8 cellular contexts compared by ENCODE assay signal in the genomic region with DNA sequence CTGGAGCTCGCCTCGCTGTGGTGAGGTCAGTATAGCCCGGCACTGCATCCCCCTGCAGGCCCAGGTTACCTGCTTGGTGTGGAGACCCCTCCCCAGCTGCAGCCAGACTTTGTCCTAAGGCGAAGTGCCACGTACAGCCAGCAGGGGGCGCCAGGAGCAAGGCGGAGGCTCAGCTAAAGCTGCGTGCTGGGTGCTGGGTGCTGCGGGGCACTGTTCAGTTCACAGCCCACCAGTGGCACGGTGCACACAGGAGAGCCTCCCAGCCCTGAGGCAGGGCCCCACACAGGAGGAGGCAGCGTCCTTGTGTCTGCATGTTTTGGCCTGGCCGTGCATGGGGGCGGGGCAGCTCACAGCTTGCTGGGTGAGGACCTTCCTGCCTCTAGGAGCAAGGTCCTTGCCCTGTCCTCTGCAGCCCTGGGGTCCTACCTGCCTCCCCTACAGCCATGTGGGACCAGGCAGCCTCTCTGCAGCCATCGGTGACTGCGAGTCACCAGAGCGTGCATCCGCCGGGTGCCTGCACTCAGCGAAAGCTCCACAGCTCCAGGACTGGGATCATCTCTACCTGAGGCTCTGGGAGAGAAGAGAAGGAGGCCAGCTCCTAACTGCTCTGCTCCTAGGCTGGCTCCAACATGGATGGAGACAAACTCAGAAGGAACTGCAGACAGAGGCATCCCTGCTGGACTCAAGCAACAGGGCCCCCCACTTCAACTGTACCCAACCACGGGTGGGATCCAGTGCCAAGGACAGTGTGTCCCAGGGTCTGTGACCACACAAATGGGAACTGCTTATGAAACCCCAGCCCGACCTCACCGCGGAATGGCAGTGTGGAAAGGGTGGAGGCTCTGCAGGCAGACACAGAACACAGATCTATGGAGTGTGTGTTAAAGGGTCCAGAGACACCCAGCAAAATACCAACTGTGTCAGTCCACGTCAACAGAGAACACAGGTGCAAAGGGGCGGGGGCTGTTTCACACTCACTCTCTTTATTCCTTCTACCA. TPM values are rescaled to one million over a fixed set of nuclear protein-coding genes. Genes with fewer than 3 reads are reported as not detected.
DNase-seq lines count a peak whose midpoint lies in the region; ATAC-seq and TF ChIP-seq lines count a peak whose summit lies in the region.

No MANE protein-coding gene starts in this region.

- CTCF ChIA-PET in WTC11 (lab: Charles Lee) (interaction anchor here (0.6 to 10.4 kb wide), 41 partner anchors 9 to 532 kb away, joined by 3 to 234 read pairs (median 5); a partner anchor contains a TSS), MCF 10A (lab: Yijun Ruan, JAX) (interaction anchor here (0.6 to 3.8 kb wide), 27 partner anchors 9 to 959 kb away, joined by 3 to 63 read pairs (median 5); a partner anchor contains a TSS)

- intact Hi-C loops in MCF 10A (cut with micrococcal nuclease) = loop anchor here (1.0 to 5.0 kb wide), 3 partner anchors 21 to 73 kb away; no protein-coding TSS in a partner anchor

- H3K27ac Mint-ChIP-seq in WTC11 = peak overlapping the region; percentile 32; the same call in 1 of the 2 replicates
- H3K27ac Mint-ChIP-seq in MCF 10A (ENCODE audit: low read depth, unreplicated experiment) = no peak overlapping the region

- no peaks in the 10 kb centered on the region for H3K9me3 Mint-ChIP-seq in WTC11
- H3K9me3 Mint-ChIP-seq in MCF 10A (ENCODE audit: unreplicated experiment) = no peaks in the 10 kb centered on the region

- DNase-seq in EL = peak; percentile 50
- peak; percentile 87 for DNase-seq in WTC11 (ENCODE audit: low spot score)
- peak; percentile 56 for DNase-seq in MCF 10A (ENCODE audit: unreplicated experiment)
- DNase-seq in kidney tubule cell (ENCODE audit: low spot score) = peak; percentile 63
- DNase-seq in stimulated activated CD8-positive, alpha-beta memory T cell treated with anti-CD3 and anti-CD28 coated beads, Interleukin-12 subunit alpha, Interleukin-12 subunit beta, amount 100 ng/mL, for 1 hour (ENCODE audit: low read depth) = peak; percentile 58
- DNase-seq in OCI-M2 (lab: John Stamatoyannopoulos, UW; ENCODE audit: unreplicated experiment) = no peak
- DNase-seq in NCI-H446 treated with DMSO at 0.1 percent for 48 hours (lab: John Stamatoyannopoulos, UW) = no peak

- peaks cover 34% of the 10 kb centered on the region for H3K4me1 Mint-ChIP-seq in WTC11
- H3K4me1 Mint-ChIP-seq in MCF 10A (ENCODE audit: insufficient read depth, unreplicated experiment) = peaks cover 20% of the 10 kb centered on the region

- no TSS peak for BruUV-seq in MCF 10A (replicated peaks; lab: Mats Ljungman, UMichigan)

- peaks cover 7% of the 10 kb centered on the region; the same call in 1 of the 2 replicates for H3K36me3 Mint-ChIP-seq in WTC11
- H3K36me3 Mint-ChIP-seq in MCF 10A (ENCODE audit: insufficient read depth, unreplicated experiment) = peaks cover 78% of the 10 kb centered on the region

- POLR2A ChIA-PET in WTC11 (lab: Charles Lee) = interaction anchor here (0.6 to 1.9 kb wide), 6 partner anchors 11 to 944 kb away, joined by 3 to 12 read pairs (median 3); a partner anchor contains a TSS
- POLR2A ChIA-PET in MCF 10A (lab: Yijun Ruan, JAX) = interaction anchor here (0.6 to 14.0 kb wide), 13 partner anchors 9 to 85 kb away, joined by 3 to 220 read pairs (median 5); a partner anchor contains a TSS

- TF ChIP-seq CTCF in LNCAP (IDR thresholded peaks at IDR 0.05) (peak; percentile 100), WTC11 (IDR thresholded peaks at IDR 0.05) (peak; percentile 99), MCF 10A (IDR thresholded peaks at IDR 0.05; ENCODE audit: unreplicated experiment) (peak; percentile 90)

- ATAC-seq in WTC11 = peak; percentile 50

- H3K27me3 Mint-ChIP-seq in WTC11 (ENCODE audit: low read depth) (no peaks in the 10 kb centered on the region), MCF 10A (ENCODE audit: insufficient read depth, unreplicated experiment) (no peaks in the 10 kb centered on the region)

- H3K4me3 Mint-ChIP-seq in WTC11 = no peak overlapping the region
- H3K4me3 Mint-ChIP-seq in MCF 10A (ENCODE audit: unreplicated experiment) = peak overlapping the region; percentile 38

TF ChIP-seq in WTC11, 78 proteins besides CTCF, POLR2A, EP300 and RAD21:
- TF ChIP-seq, protein P1, sequence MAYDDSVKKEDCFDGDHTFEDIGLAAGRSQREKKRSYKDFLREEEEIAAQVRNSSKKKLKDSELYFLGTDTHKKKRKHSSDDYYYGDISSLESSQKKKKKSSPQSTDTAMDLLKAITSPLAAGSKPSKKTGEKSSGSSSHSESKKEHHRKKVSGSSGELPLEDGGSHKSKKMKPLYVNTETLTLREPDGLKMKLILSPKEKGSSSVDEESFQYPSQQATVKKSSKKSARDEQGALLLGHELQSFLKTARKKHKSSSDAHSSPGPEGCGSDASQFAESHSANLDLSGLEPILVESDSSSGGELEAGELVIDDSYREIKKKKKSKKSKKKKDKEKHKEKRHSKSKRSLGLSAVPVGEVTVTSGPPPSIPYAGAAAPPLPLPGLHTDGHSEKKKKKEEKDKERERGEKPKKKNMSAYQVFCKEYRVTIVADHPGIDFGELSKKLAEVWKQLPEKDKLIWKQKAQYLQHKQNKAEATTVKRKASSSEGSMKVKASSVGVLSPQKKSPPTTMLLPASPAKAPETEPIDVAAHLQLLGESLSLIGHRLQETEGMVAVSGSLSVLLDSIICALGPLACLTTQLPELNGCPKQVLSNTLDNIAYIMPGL (CRISPR knock-in tag; IDR thresholded peaks at IDR 0.05) = peak; percentile 69; the same call in 1 of the 2 replicates
- TF ChIP-seq FOXP1 (CRISPR knock-in tag; IDR thresholded peaks at IDR 0.05; ENCODE audit: borderline replicate concordance) = 0 out of 2 replicates have a peak, but pooled peaks have one; percentile 11
- TF ChIP-seq, protein P2, sequence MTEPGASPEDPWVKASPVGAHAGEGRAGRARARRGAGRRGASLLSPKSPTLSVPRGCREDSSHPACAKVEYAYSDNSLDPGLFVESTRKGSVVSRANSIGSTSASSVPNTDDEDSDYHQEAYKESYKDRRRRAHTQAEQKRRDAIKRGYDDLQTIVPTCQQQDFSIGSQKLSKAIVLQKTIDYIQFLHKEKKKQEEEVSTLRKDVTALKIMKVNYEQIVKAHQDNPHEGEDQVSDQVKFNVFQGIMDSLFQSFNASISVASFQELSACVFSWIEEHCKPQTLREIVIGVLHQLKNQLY (CRISPR knock-in tag; IDR thresholded peaks at IDR 0.05) = peak; percentile 74; the same call in 1 of the 2 replicates
- TF ChIP-seq, protein P3, sequence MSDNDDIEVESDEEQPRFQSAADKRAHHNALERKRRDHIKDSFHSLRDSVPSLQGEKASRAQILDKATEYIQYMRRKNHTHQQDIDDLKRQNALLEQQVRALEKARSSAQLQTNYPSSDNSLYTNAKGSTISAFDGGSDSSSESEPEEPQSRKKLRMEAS (CRISPR knock-in tag; IDR thresholded peaks at IDR 0.05) = peak; percentile 20; the same call in 1 of the 2 replicates
- no peak for TF ChIP-seq GTF2I (CRISPR knock-in tag; conservative IDR thresholded peaks at IDR 0.05)
- TF ChIP-seq, protein P4, sequence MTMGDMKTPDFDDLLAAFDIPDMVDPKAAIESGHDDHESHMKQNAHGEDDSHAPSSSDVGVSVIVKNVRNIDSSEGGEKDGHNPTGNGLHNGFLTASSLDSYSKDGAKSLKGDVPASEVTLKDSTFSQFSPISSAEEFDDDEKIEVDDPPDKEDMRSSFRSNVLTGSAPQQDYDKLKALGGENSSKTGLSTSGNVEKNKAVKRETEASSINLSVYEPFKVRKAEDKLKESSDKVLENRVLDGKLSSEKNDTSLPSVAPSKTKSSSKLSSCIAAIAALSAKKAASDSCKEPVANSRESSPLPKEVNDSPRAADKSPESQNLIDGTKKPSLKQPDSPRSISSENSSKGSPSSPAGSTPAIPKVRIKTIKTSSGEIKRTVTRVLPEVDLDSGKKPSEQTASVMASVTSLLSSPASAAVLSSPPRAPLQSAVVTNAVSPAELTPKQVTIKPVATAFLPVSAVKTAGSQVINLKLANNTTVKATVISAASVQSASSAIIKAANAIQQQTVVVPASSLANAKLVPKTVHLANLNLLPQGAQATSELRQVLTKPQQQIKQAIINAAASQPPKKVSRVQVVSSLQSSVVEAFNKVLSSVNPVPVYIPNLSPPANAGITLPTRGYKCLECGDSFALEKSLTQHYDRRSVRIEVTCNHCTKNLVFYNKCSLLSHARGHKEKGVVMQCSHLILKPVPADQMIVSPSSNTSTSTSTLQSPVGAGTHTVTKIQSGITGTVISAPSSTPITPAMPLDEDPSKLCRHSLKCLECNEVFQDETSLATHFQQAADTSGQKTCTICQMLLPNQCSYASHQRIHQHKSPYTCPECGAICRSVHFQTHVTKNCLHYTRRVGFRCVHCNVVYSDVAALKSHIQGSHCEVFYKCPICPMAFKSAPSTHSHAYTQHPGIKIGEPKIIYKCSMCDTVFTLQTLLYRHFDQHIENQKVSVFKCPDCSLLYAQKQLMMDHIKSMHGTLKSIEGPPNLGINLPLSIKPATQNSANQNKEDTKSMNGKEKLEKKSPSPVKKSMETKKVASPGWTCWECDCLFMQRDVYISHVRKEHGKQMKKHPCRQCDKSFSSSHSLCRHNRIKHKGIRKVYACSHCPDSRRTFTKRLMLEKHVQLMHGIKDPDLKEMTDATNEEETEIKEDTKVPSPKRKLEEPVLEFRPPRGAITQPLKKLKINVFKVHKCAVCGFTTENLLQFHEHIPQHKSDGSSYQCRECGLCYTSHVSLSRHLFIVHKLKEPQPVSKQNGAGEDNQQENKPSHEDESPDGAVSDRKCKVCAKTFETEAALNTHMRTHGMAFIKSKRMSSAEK (CRISPR knock-in tag; IDR thresholded peaks at IDR 0.05; ENCODE audit: borderline replicate concordance) = no peak
- TF ChIP-seq, protein P5, sequence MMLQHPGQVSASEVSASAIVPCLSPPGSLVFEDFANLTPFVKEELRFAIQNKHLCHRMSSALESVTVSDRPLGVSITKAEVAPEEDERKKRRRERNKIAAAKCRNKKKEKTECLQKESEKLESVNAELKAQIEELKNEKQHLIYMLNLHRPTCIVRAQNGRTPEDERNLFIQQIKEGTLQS (CRISPR knock-in tag; conservative IDR thresholded peaks at IDR 0.05) = no peak
- TF ChIP-seq GABPB1 (CRISPR knock-in tag; IDR thresholded peaks at IDR 0.05) = peak; percentile 92
- TF ChIP-seq KAT7 (CRISPR knock-in tag; IDR thresholded peaks at IDR 0.05; ENCODE audit: borderline replicate concordance) = no peak

RNA-seq across cellular contexts. Expression of a gene that starts 19.0 kb away (rescaled TPM):
- total RNA-seq in WTC11 (2021) = 105 to 197 TPM (median 107 TPM) in 3 replicates
- total RNA-seq in MCF 10A (2022) = 794 and 1,007 TPM in 2 replicates

Comparison
In these comparisons a context has a peak if more than half of its experiments do, and no peak if none do; other contexts are left out.
1. DNase-seq: peak in EL (single experiment), WTC11 (single experiment), MCF 10A (single experiment), kidney tubule cell (single experiment) and stimulated activated CD8-positive, alpha-beta memory T cell treated with anti-CD3 and anti-CD28 coated beads, Interleukin-12 subunit alpha, Interleukin-12 subunit beta, amount 100 ng/mL, for 1 hour (single experiment); none in OCI-M2 (single experiment) and NCI-H446 treated with DMSO at 0.1 percent for 48 hours (single experiment).
2. Peak in every context shown above with its lines, with median percentiles within 50 percentile points of each other: CTCF ChIP-seq.